Comparison of ENCODE assay signal across 8 cellular contexts in the genomic region with DNA sequence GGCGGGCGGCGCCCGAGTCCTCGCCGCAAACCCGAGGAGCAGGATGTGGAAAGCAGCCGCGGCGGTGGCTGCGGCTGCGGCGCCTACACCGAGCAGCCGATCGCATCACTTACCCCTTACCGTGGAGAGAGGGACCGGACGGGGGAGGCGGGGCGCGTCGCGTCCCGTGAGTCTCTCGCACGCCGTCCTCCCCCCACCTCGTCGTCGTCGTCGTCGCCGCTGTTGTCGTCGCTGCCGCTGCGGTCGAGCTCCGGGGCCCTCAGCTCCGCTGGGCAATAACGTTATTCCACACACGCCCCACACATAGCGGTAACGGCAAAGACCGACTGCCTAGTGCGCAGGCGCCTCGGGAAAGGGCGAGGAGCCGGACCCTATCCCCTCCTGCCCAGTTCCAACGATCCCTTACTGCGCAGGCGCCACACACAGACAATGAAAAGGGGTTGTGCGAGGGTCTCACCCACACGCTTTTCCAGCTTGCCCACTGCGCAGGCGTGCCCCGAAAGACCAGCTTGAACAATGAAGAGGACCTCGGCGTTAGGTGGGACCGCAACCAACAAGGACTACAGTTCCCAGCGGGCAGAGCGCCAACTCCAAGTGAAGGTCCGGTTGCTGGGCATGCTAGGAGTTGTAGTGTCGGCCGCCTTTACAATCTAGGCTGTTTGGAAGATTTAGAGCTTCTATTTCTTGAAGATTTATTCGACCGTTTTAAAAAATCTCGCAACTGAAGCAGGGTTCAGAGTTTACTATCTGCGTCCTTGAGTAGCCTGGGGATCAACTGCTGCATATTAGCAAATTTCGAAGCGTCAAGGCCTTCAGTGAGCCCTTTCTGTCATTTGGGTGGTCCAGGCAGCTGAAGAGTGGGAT. TPM values are rescaled to one million over a fixed set of nuclear protein-coding genes. Genes with fewer than 3 reads are reported as not detected.
DNase-seq lines count a peak whose midpoint lies in the region; ATAC-seq, FAIRE-seq and TF ChIP-seq lines count a peak whose summit lies in the region.

A gene (minus strand): TSS at position 355 of the 864 bp plus-strand sequence. CDS start 30,001 bp downstream, outside the sequence.

- peak within 1 kb of the TSS; percentile 100 for H3K27ac Mint-ChIP-seq in T-helper 2 cell treated with Interferon-gamma antibody and Interleukin-4, amounts not matched to agents 5 μg/mL and 100 μg/mL, for 36 hours
- H3K27ac Mint-ChIP-seq in astrocyte (ENCODE audit: unreplicated experiment) = peak within 1 kb of the TSS; percentile 99

- H3K4me1 ChIP-seq in astrocyte (ENCODE audit: insufficient read depth, low read length) (peaks cover 13% of the 10 kb centered on the region), hepatocyte (ENCODE audit: insufficient read depth) (peaks cover 4% of the 10 kb centered on the region)

- no peaks in the 10 kb centered on the region for H3K27me3 Mint-ChIP-seq in T-helper 2 cell treated with Interferon-gamma antibody and Interleukin-4, amounts not matched to agents 5 μg/mL and 100 μg/mL, for 36 hours (ENCODE audit: low read depth)
- no peaks in the 10 kb centered on the region for H3K27me3 Mint-ChIP-seq in astrocyte (ENCODE audit: low read depth, unreplicated experiment)

- H3K27me3 ChIP-seq in astrocyte (ENCODE audit: insufficient read depth, low read length) = no peaks in the 10 kb centered on the region
- no peaks in the 10 kb centered on the region for H3K27me3 ChIP-seq in hepatocyte

- no peaks in the 10 kb centered on the region for H3K9me3 Mint-ChIP-seq in T-helper 2 cell treated with Interferon-gamma antibody and Interleukin-4, amounts not matched to agents 5 μg/mL and 100 μg/mL, for 36 hours
- H3K9me3 Mint-ChIP-seq in astrocyte (ENCODE audit: unreplicated experiment) = no peaks in the 10 kb centered on the region

- H3K9me2 ChIP-seq in hepatocyte (replicated peaks; ENCODE audit: insufficient read depth) = no peaks in the 10 kb centered on the region

- no peak for TF ChIP-seq CTCF in astrocyte (IDR thresholded peaks at IDR 0.05; ENCODE audit: insufficient read depth, low read depth, low read length)
- no peak for TF ChIP-seq CTCF in hepatocyte (IDR thresholded peaks at IDR 0.05; ENCODE audit: poor library complexity)

- H3K4me3 ChIP-seq in astrocyte (ENCODE audit: insufficient read depth, low read depth, low read length) (peak within 1 kb of the TSS; percentile 97), hepatocyte (peak within 1 kb of the TSS; percentile 58)

- peaks cover 29% of the 10 kb centered on the region for H4K20me1 ChIP-seq in astrocyte (ENCODE audit: insufficient read depth, low read length)
- peaks cover 15% of the 10 kb centered on the region for H4K20me1 ChIP-seq in hepatocyte (ENCODE audit: insufficient read depth, poor library complexity, severe bottlenecking)

- H3K79me2 ChIP-seq in astrocyte (ENCODE audit: insufficient read depth, low read length) (peaks cover 95% of the 10 kb centered on the region), hepatocyte (peaks cover 77% of the 10 kb centered on the region)

- peak within 1 kb of the TSS; percentile 99 for H3K4me3 Mint-ChIP-seq in T-helper 2 cell treated with Interferon-gamma antibody and Interleukin-4, amounts not matched to agents 5 μg/mL and 100 μg/mL, for 36 hours
- peak within 1 kb of the TSS; percentile 99 for H3K4me3 Mint-ChIP-seq in astrocyte (ENCODE audit: unreplicated experiment)

- H2AFZ ChIP-seq in astrocyte (ENCODE audit: low read depth, low read length) (peak within 1 kb of the TSS; percentile 78), hepatocyte (peak within 1 kb of the TSS; percentile 66)

- WGBS in hepatocyte (ENCODE audit: low lambda C conversion rate, missing lambda C conversion rate) = under 1% methylated on average over 67 of the region's 74 CpGs

- H3K9me3 ChIP-seq in astrocyte (ENCODE audit: insufficient read depth, low read depth, low read length) (no peaks in the 10 kb centered on the region), hepatocyte (ENCODE audit: low read depth) (no peaks in the 10 kb centered on the region)

- peaks cover 32% of the 10 kb centered on the region for H3K4me1 Mint-ChIP-seq in T-helper 2 cell treated with Interferon-gamma antibody and Interleukin-4, amounts not matched to agents 5 μg/mL and 100 μg/mL, for 36 hours (ENCODE audit: low read depth)
- H3K4me1 Mint-ChIP-seq in astrocyte (ENCODE audit: low read depth, unreplicated experiment) = peaks cover 19% of the 10 kb centered on the region

- H3K36me3 Mint-ChIP-seq in T-helper 2 cell treated with Interferon-gamma antibody and Interleukin-4, amounts not matched to agents 5 μg/mL and 100 μg/mL, for 36 hours (ENCODE audit: low read depth) = peaks cover 8% of the 10 kb centered on the region
- H3K36me3 Mint-ChIP-seq in astrocyte (ENCODE audit: low read depth, unreplicated experiment) = peaks cover 4% of the 10 kb centered on the region

- H3K36me3 ChIP-seq in astrocyte (ENCODE audit: insufficient read depth, low read length) (no peaks in the 10 kb centered on the region), hepatocyte (replicated peaks; ENCODE audit: insufficient read depth, low read depth) (no peaks in the 10 kb centered on the region)

- H3K9ac ChIP-seq in astrocyte (ENCODE audit: low read length) = peak within 1 kb of the TSS; percentile 95

- H3K27ac ChIP-seq in astrocyte (ENCODE audit: low read depth, low read length) = peak within 1 kb of the TSS; percentile 93
- H3K27ac ChIP-seq in hepatocyte = peak within 1 kb of the TSS; percentile 87

- peak; percentile 55 for ATAC-seq in GM18498 (IDR thresholded peaks at IDR 0.05; ENCODE audit: unreplicated experiment)
- ATAC-seq in HG02885 (IDR thresholded peaks at IDR 0.05; ENCODE audit: poor library complexity, unreplicated experiment) = peak; percentile 58

- no peak for FAIRE-seq in astrocyte (lab: Jason Lieb, UNC)

- H3K4me2 ChIP-seq in astrocyte (ENCODE audit: low read length) (peak within 1 kb of the TSS; percentile 94), hepatocyte (peak within 1 kb of the TSS; percentile 83)

- DNase-seq in NCI-H1694 treated with DMSO at 0.1 percent for 48 hours (lab: John Stamatoyannopoulos, UW) (peak; percentile 99), astrocyte (ENCODE audit: low read depth) (peak; percentile 92), hepatocyte (ENCODE audit: low spot score) (peak; percentile 98), retina (peak; percentile 98), cortex of kidney (lab: John Stamatoyannopoulos, UW) (no peak)
- peak; percentile 91 for DNase-seq in T-helper 2 cell treated with Interferon-gamma antibody and Interleukin-4, amounts not matched to agents 5 μg/mL and 100 μg/mL, for 36 hours (ENCODE audit: low spot score)

RNA-seq across cellular contexts. Expression of the gene that starts here (rescaled TPM):
- total RNA-seq in astrocyte (149 and 164 TPM in 2 replicates), hepatocyte (31.4 and 37.3 TPM in 2 replicates)
- 22.9 and 25.9 TPM in 2 replicates for polyA plus RNA-seq in hepatocyte
